1 cellular context compared by ENCODE assay signal in genomic region chr20:3045042-3045815, GRCh38.
TF ChIP-seq lines count a peak whose summit lies in the region.

No MANE protein-coding gene starts in this region.

TF ChIP-seq in HEK293, 187 proteins besides CTCF, POLR2A, EP300 and RAD21 (continued from another document and continues in another):
- TF ChIP-seq ZNF664 (tag by site-specific recombination; IDR thresholded peaks at IDR 0.05): no peak
- no peak for TF ChIP-seq ZNF423 (tag by site-specific recombination; IDR thresholded peaks at IDR 0.05)
- no peak for TF ChIP-seq ZNF626 (tag by site-specific recombination; IDR thresholded peaks at IDR 0.05)
- no peak; the same call in 1 of the 2 replicates for TF ChIP-seq ZNF366 (tag by site-specific recombination; conservative IDR thresholded peaks at IDR 0.05)
- TF ChIP-seq ZNF433 (tag by site-specific recombination; IDR thresholded peaks at IDR 0.05; ENCODE audit: low read depth): no peak
- TF ChIP-seq ZFP41 (tag by site-specific recombination; IDR thresholded peaks at IDR 0.05; ENCODE audit: borderline replicate concordance): no peak
- TF ChIP-seq ZIC2 (tag by site-specific recombination; IDR thresholded peaks at IDR 0.05): peak; percentile 87
- peak; percentile 74; the same call in 1 of the 2 replicates for TF ChIP-seq GLIS1 (tag by site-specific recombination; IDR thresholded peaks at IDR 0.05)
- no peak for TF ChIP-seq ZNF548 (tag by site-specific recombination; IDR thresholded peaks at IDR 0.05)
- TF ChIP-seq SETDB1 (IDR thresholded peaks at IDR 0.05; ENCODE audit: insufficient read length, low read length): no peak
- no peak for TF ChIP-seq ZNF175 (tag by site-specific recombination; IDR thresholded peaks at IDR 0.05)
- no peak for TF ChIP-seq KLF17 (tag by site-specific recombination; IDR thresholded peaks at IDR 0.05)
- no peak for TF ChIP-seq ZEB2 (tag by site-specific recombination; IDR thresholded peaks at IDR 0.05)
- no peak for TF ChIP-seq ZSCAN16 (tag by site-specific recombination; IDR thresholded peaks at IDR 0.05)
- no peak for TF ChIP-seq ZNF248 (tag by site-specific recombination; IDR thresholded peaks at IDR 0.05)
- TF ChIP-seq ZNF354C (tag by site-specific recombination; IDR thresholded peaks at IDR 0.05; ENCODE audit: borderline replicate concordance, low read depth): no peak
- no peak for TF ChIP-seq WT1 (tag by site-specific recombination; IDR thresholded peaks at IDR 0.05)
- TF ChIP-seq ZFP3 (tag by site-specific recombination; IDR thresholded peaks at IDR 0.05; ENCODE audit: low read depth): no peak
- 0 out of 2 replicates have a peak, but pooled peaks have one; percentile 28 for TF ChIP-seq ZNF501 (tag by site-specific recombination; IDR thresholded peaks at IDR 0.05)
- no peak for TF ChIP-seq ZNF645 (tag by site-specific recombination; IDR thresholded peaks at IDR 0.05)
- TF ChIP-seq KLF1 (tag by site-specific recombination; IDR thresholded peaks at IDR 0.05): no peak; the same call in 1 of the 2 replicates
- no peak for TF ChIP-seq HIC1 (tag by site-specific recombination; IDR thresholded peaks at IDR 0.05)
- no peak for TF ChIP-seq ZNF777 (tag by site-specific recombination; IDR thresholded peaks at IDR 0.05; ENCODE audit: borderline replicate concordance)
- TF ChIP-seq ZNF624 (tag by site-specific recombination; IDR thresholded peaks at IDR 0.05): no peak
- TF ChIP-seq ZNF266 (tag by site-specific recombination; IDR thresholded peaks at IDR 0.05; ENCODE audit: low read depth): no peak
- no peak for TF ChIP-seq MZF1 (tag by site-specific recombination; IDR thresholded peaks at IDR 0.05; ENCODE audit: borderline replicate concordance)
- no peak for TF ChIP-seq ZNF830 (tag by site-specific recombination; IDR thresholded peaks at IDR 0.05; ENCODE audit: low read depth)
- TF ChIP-seq TRIM28 (IDR thresholded peaks at IDR 0.05; ENCODE audit: borderline replicate concordance, low read length): no peak
- no peak for TF ChIP-seq ZNF416 (tag by site-specific recombination; IDR thresholded peaks at IDR 0.05)
- TF ChIP-seq KLF10 (tag by site-specific recombination; IDR thresholded peaks at IDR 0.05): no peak
- TF ChIP-seq ZSCAN5A (tag by site-specific recombination; IDR thresholded peaks at IDR 0.05): no peak
- no peak for TF ChIP-seq ZNF639 (tag by site-specific recombination; IDR thresholded peaks at IDR 0.05)
- TF ChIP-seq ZNF560 (tag by site-specific recombination; IDR thresholded peaks at IDR 0.05; ENCODE audit: borderline replicate concordance): no peak
- TF ChIP-seq ZNF510 (tag by site-specific recombination; IDR thresholded peaks at IDR 0.05; ENCODE audit: insufficient replicate concordance): no peak
- no peak for TF ChIP-seq ZNF558 (tag by site-specific recombination; IDR thresholded peaks at IDR 0.05)
- TF ChIP-seq PRDM2 (tag by site-specific recombination; IDR thresholded peaks at IDR 0.05; ENCODE audit: borderline replicate concordance): no peak
- no peak for TF ChIP-seq ZNF132 (tag by site-specific recombination; IDR thresholded peaks at IDR 0.05; ENCODE audit: borderline replicate concordance)
- no peak for TF ChIP-seq ZSCAN4 (tag by site-specific recombination; IDR thresholded peaks at IDR 0.05)
- no peak for TF ChIP-seq ZFP69B (tag by site-specific recombination; IDR thresholded peaks at IDR 0.05)
- no peak; the same call in 1 of the 2 replicates for TF ChIP-seq SCRT1 (tag by site-specific recombination; IDR thresholded peaks at IDR 0.05; ENCODE audit: borderline replicate concordance)
- peak; percentile 19; the same call in 1 of the 2 replicates for TF ChIP-seq GFI1B (tag by site-specific recombination; IDR thresholded peaks at IDR 0.05)
- TF ChIP-seq ZNF654 (tag by site-specific recombination; IDR thresholded peaks at IDR 0.05; ENCODE audit: low read depth): no peak
- no peak for TF ChIP-seq MEIS1 (CRISPR knock-in tag; IDR thresholded peaks at IDR 0.05; ENCODE audit: borderline replicate concordance)
- no peak for TF ChIP-seq PRDM6 (tag by site-specific recombination; IDR thresholded peaks at IDR 0.05)
- no peak for TF ChIP-seq PRDM1 (tag by site-specific recombination; IDR thresholded peaks at IDR 0.05)
- TF ChIP-seq SP7 (tag by site-specific recombination; IDR thresholded peaks at IDR 0.05): peak; percentile 10; the same call in 1 of the 2 replicates
- no peak for TF ChIP-seq ZNF280D (tag by site-specific recombination; IDR thresholded peaks at IDR 0.05)
